In genomic region chr3:33313331-33313730, GRCh38 we compare ENCODE assay signal across 31 cellular contexts. TPM values are rescaled to one million over a fixed set of nuclear protein-coding genes. Genes with fewer than 3 reads are reported as not detected.
DNase-seq lines count a peak whose midpoint lies in the region; ATAC-seq and TF ChIP-seq lines count a peak whose summit lies in the region.
"Had no signal": no experiment of that assay in that cellular context is flagged by ENCODE, and none has a peak within 500 bp of the region (broad histone marks: within the 10 kb centered on the region; RNA-seq: fewer than 3 reads in every experiment).

No MANE protein-coding gene starts in this region.

- no peak overlapping the region for H3K4me3 ChIP-seq in astrocyte of the spinal cord (ENCODE audit: low read depth, low read length)
- H3K4me3 ChIP-seq in prostate gland, result no peak overlapping the region
- no peak overlapping the region for H3K4me3 ChIP-seq in uterus
- H3K4me3 ChIP-seq: GM12878, K562, lung, sigmoid colon, thoracic aorta had no signal

- H3K4me1 ChIP-seq in prostate gland (replicated peaks) (no peaks in the 10 kb centered on the region), uterus (no peaks in the 10 kb centered on the region)
- H3K4me1 ChIP-seq: sigmoid colon had no signal

- no peak overlapping the region for H3K4me3 Mint-ChIP-seq in activated CD4-positive, alpha-beta T cell treated with anti-CD3 and anti-CD28 coated beads for 36 hours
- H3K4me3 Mint-ChIP-seq: activated CD8-positive, alpha-beta T cell treated with anti-CD3 and anti-CD28 coated beads for 36 hours; activated T-helper 17 cell treated with anti-CD3 and anti-CD28 coated beads, Interleukin-2, amount 50 U/mL, for 72 hours; CD4-positive, CD25-positive, alpha-beta regulatory T cell; nephron progenitor cell had no signal

- H3K4me1 Mint-ChIP-seq in activated CD4-positive, alpha-beta T cell treated with anti-CD3 and anti-CD28 coated beads for 36 hours, result peaks cover 5% of the 10 kb centered on the region
- H3K4me1 Mint-ChIP-seq: activated T-helper 17 cell treated with anti-CD3 and anti-CD28 coated beads, Interleukin-2, amount 50 U/mL, for 72 hours; nephron progenitor cell had no signal

- peaks cover 10% of the 10 kb centered on the region for H3K27me3 Mint-ChIP-seq in activated CD4-positive, alpha-beta T cell treated with anti-CD3 and anti-CD28 coated beads for 36 hours

- H3K9me3 Mint-ChIP-seq in activated CD4-positive, alpha-beta T cell treated with anti-CD3 and anti-CD28 coated beads for 36 hours (ENCODE audit: low read depth), result peaks cover 5% of the 10 kb centered on the region

- H3K36me3 Mint-ChIP-seq in activated CD4-positive, alpha-beta T cell treated with anti-CD3 and anti-CD28 coated beads for 36 hours (ENCODE audit: low read depth), result peaks cover 4% of the 10 kb centered on the region
- H3K36me3 Mint-ChIP-seq: CD4-positive, CD25-positive, alpha-beta regulatory T cell had no signal

- no peak for TF ChIP-seq CTCF in astrocyte of the spinal cord (IDR thresholded peaks at IDR 0.05; ENCODE audit: low read depth, low read length)
- TF ChIP-seq CTCF in prostate gland (IDR thresholded peaks at IDR 0.05), result no peak
- no peak for TF ChIP-seq CTCF in uterus (IDR thresholded peaks at IDR 0.05)

- ATAC-seq in HG02852 (IDR thresholded peaks at IDR 0.05; ENCODE audit: unreplicated experiment), result no peak
- ATAC-seq in activated CD4-positive, alpha-beta T cell treated with anti-CD3 and anti-CD28 coated beads for 36 hours, result no peak
- ATAC-seq: activated CD8-positive, alpha-beta T cell treated with anti-CD3 and anti-CD28 coated beads for 36 hours; activated naive CD4-positive, alpha-beta T cell treated with anti-CD3 and anti-CD28 coated beads, Interleukin-2, amount 50 U/mL, for 72 hours; activated T-helper 17 cell treated with anti-CD3 and anti-CD28 coated beads, Interleukin-2, amount 50 U/mL, for 72 hours; GM12878; K562; stimulated activated naive CD8-positive, alpha-beta T cell treated with anti-CD3 and anti-CD28 coated beads, Interleukin-15, Interleukin-2, amounts not matched to agents 100 U/mL and 50 U/mL, for 24 hours had no signal

- POLR2A ChIA-PET in activated CD4-positive, alpha-beta T cell treated with anti-CD3 and anti-CD28 coated beads for 36 hours (lab: Charles Lee), result no interaction called here

- H3K9me3 ChIP-seq in prostate gland (no peaks in the 10 kb centered on the region), uterus (peaks cover 0 to 14% of the 10 kb centered on the region in 2 donors)

- H3K36me3 ChIP-seq in prostate gland (no peaks in the 10 kb centered on the region), uterus (no peaks in the 10 kb centered on the region)
- H3K36me3 ChIP-seq: sigmoid colon had no signal

- TF ChIP-seq POLR2A in prostate gland (IDR thresholded peaks at IDR 0.05) (no peak), uterus (IDR thresholded peaks at IDR 0.05) (no peak)

- CTCF ChIA-PET in activated CD4-positive, alpha-beta T cell treated with anti-CD3 and anti-CD28 coated beads for 36 hours (lab: Charles Lee), result no interaction called here

- H3K27me3 ChIP-seq in prostate gland (replicated peaks; ENCODE audit: insufficient read depth) (no peaks in the 10 kb centered on the region), uterus (no peaks in the 10 kb centered on the region)
- H3K27me3 ChIP-seq: sigmoid colon had no signal

- H3K27ac ChIP-seq in prostate gland, result no peak overlapping the region
- no peak overlapping the region for H3K27ac ChIP-seq in uterus
- H3K27ac ChIP-seq: sigmoid colon, thoracic aorta had no signal

- in situ Hi-C loops in astrocyte of the spinal cord (cut with HindIII; ENCODE audit: low sequenced_read_pairs), result no loop called here

- peak; percentile 16 for DNase-seq in A172 (ENCODE audit: low spot score)
- DNase-seq in HT1080 (ENCODE audit: low read depth), result peak; percentile 51
- DNase-seq in astrocyte of the spinal cord (ENCODE audit: low read depth, low spot score), result peak; percentile 48
- peak; percentile 9 for DNase-seq in glomerular visceral epithelial cell (ENCODE audit: extremely low spot score)
- no peak for DNase-seq in prostate gland (ENCODE audit: low spot score)
- no peak for DNase-seq in uterus
- DNase-seq in activated CD4-positive, alpha-beta T cell treated with anti-CD3 and anti-CD28 coated beads for 36 hours, result no peak
- DNase-seq: 8988T; activated CD4-positive, CD25-positive, alpha-beta regulatory T cell treated with anti-CD3 and anti-CD28 coated beads, Interleukin-2, amount 50 U/mL, for 72 hours; activated CD8-positive, alpha-beta T cell treated with anti-CD3 and anti-CD28 coated beads for 36 hours; anterior cingulate cortex; CD4-positive, CD25-positive, alpha-beta regulatory T cell; central memory CD4-positive, alpha-beta T cell; DND-41; head of caudate nucleus; kidney glomerular epithelial cell; NCI-H1436; NCI-H2107; NCI-H774; nephron progenitor cell; sigmoid colon; stimulated activated CD4-positive, alpha-beta T cell treated with anti-CD3 and anti-CD28 coated beads, Interleukin-15, amount 100 ng/mL, for 24 hours; stimulated activated naive CD8-positive, alpha-beta T cell treated with anti-CD3 and anti-CD28 coated beads, Interleukin-15, Interleukin-2, amounts not matched to agents 100 U/mL and 50 U/mL, for 24 hours had no signal

- no peak overlapping the region for H3K27ac Mint-ChIP-seq in activated CD4-positive, alpha-beta T cell treated with anti-CD3 and anti-CD28 coated beads for 36 hours
- H3K27ac Mint-ChIP-seq: activated CD8-positive, alpha-beta T cell treated with anti-CD3 and anti-CD28 coated beads for 36 hours; activated naive CD4-positive, alpha-beta T cell treated with anti-CD3 and anti-CD28 coated beads, Interleukin-2, amount 50 U/mL, for 72 hours; activated T-helper 17 cell treated with anti-CD3 and anti-CD28 coated beads, Interleukin-2, amount 50 U/mL, for 72 hours; CD4-positive, CD25-positive, alpha-beta regulatory T cell; nephron progenitor cell had no signal

- intact Hi-C loops in prostate gland (cut with DNase I) (no loop called here), uterus (cut with DNase I; ENCODE audit: low total_unique reads) (no loop called here)
- intact Hi-C loops in activated CD4-positive, alpha-beta T cell treated with anti-CD3 and anti-CD28 coated beads for 36 hours (cut with DNase I, micrococcal nuclease), result no loop called here

RNA-seq across cellular contexts. Expression of gene FBXL2, which starts 36.1 kb away (rescaled TPM):
- total RNA-seq in A172 (2014; rRNA removed; shearing (Covaris generic)), result 30.4 and 33.1 TPM in 2 replicates
- total RNA-seq in HT1080 (2014; rRNA removed; shearing (Covaris generic)), result 5.9 and 7.1 TPM in 2 replicates
- 10.1 and 12.6 TPM in 2 replicates for polyA plus RNA-seq in HT1080 (2015; cell fraction: cytosol; rRNA removed)
- polyA plus RNA-seq in HT1080 (2015; cell fraction: nucleus; rRNA removed), result 28.7 and 32.0 TPM in 2 replicates
- total RNA-seq in prostate gland (10 to 100 TPM in 1 of 2 donors, 1 to 10 TPM in 1; 3.7 to 16.6 TPM), uterus (10 to 100 TPM in 3 of 4 donors, not detected in 1; 10.2 to 24.3 (median 14.1) TPM)
- total RNA-seq in activated CD4-positive, alpha-beta T cell treated with anti-CD3 and anti-CD28 coated beads for 36 hours, result under 1 TPM in 1 of 2 experiments, not detected in 1; 0.07 TPM
- total RNA-seq: activated CD8-positive, alpha-beta T cell treated with anti-CD3 and anti-CD28 coated beads for 36 hours; activated naive CD4-positive, alpha-beta T cell treated with anti-CD3 and anti-CD28 coated beads, Interleukin-2, amount 50 U/mL, for 72 hours; CD4-positive, CD25-positive, alpha-beta regulatory T cell; T-helper 1 cell treated with Interleukin-12 subunit alpha and Interleukin-12 subunit beta and Interleukin-4 antibody, amounts not matched to agents 30 ng/mL and 1 ng/mL, for 36 hours had no signal

Comparison
In these comparisons a context has a peak if more than half of its experiments do, and no peak if none do; other contexts are left out.
1. DNase-seq: peak in A172 (single experiment), HT1080 (single experiment), astrocyte of the spinal cord (single experiment) and glomerular visceral epithelial cell (single experiment); none in prostate gland (single experiment), uterus (0 of 2) and activated CD4-positive, alpha-beta T cell treated with anti-CD3 and anti-CD28 coated beads for 36 hours (single experiment).